In genomic region chr7:8442814-8443304, GRCh38 we compare ENCODE assay signal across 8 cellular contexts. TPM values are rescaled to one million over a fixed set of nuclear protein-coding genes. Genes with fewer than 3 reads are reported as not detected.
A peak's percentile ranks its signal among the peaks of the same experiment; 100 is the strongest.
DNase-seq lines count a peak whose midpoint lies in the region; ATAC-seq and TF ChIP-seq lines count a peak whose summit lies in the region.

No MANE protein-coding gene starts in this region.

- H3K4me3 ChIP-seq in right cardiac atrium (ENCODE audit: low read length), result peak overlapping the region; percentile 3
- peak overlapping the region in 1 of 8 donors; percentile 45 for H3K4me3 ChIP-seq in spleen

- H3K27ac ChIP-seq in right cardiac atrium (ENCODE audit: low read length) (no peak overlapping the region), spleen (no peak overlapping the region)

- intact Hi-C loops in right cardiac atrium (cut with DNase I), result no loop called here
- intact Hi-C loops in spleen (cut with DNase I; ENCODE audit: low total_unique reads), result no loop called here

- H3K9me3 ChIP-seq in right cardiac atrium (ENCODE audit: control insufficient read depth, low read length), result peaks cover 2% of the 10 kb centered on the region
- H3K9me3 ChIP-seq in spleen, result peaks cover 0 to 23% (median 0%) of the 10 kb centered on the region in 8 donors

- ATAC-seq in right cardiac atrium, result peak; percentile 81 to 83

- no peak for TF ChIP-seq POLR2A in spleen (IDR thresholded peaks at IDR 0.05)

- H3K27me3 ChIP-seq in right cardiac atrium (ENCODE audit: control insufficient read depth, insufficient read depth), result peaks cover 2% of the 10 kb centered on the region
- H3K27me3 ChIP-seq in spleen (replicated peaks in 1 of 7), result peaks cover 3 to 92% (median 70%) of the 10 kb centered on the region in 7 donors

- DNase-seq in GM10248 (ENCODE audit: extremely low spot score) (peak; percentile 72), HT1080 (ENCODE audit: low read depth) (peak; percentile 18), right cardiac atrium (peak; percentile 62 to 85 (median 79)), spleen (peak; percentile 75), NCI-H187 treated with DMSO at 0.1 percent for 48 hours (lab: John Stamatoyannopoulos, UW) (no peak), SIG-M5 treated with dmso at 0.1 percent for 504 hours (lab: John Stamatoyannopoulos, UW; ENCODE audit: unreplicated experiment) (no peak), kidney glomerular epithelial cell (lab: John Stamatoyannopoulos, UW) (no peak)
- DNase-seq in activated T-cell treated with anti-CD3 and anti-CD28 coated beads, Interleukin-2, amount 50 U/mL, for 1 hour, result peak; percentile 53

- POLR2A ChIA-PET in GM10248 (lab: Yijun Ruan, JAX), result no interaction called here

- CTCF ChIA-PET in GM10248 (lab: Yijun Ruan, JAX), result no interaction called here

- no peaks in the 10 kb centered on the region for H3K36me3 ChIP-seq in spleen

- 2% methylated on average over 40 of the region's 40 CpGs for WGBS in right cardiac atrium
- 2 to 5% (median 3%) methylated on average over 25 to 40 of the region's 40 CpGs for WGBS in spleen, 5 donors

- H3K4me1 ChIP-seq in right cardiac atrium (ENCODE audit: control insufficient read depth, insufficient read depth, low read length), result no peaks in the 10 kb centered on the region
- H3K4me1 ChIP-seq in spleen, result peaks cover 0 to 16% (median 5%) of the 10 kb centered on the region in 6 donors

- TF ChIP-seq CTCF in GM10248 (IDR thresholded peaks at IDR 0.05; ENCODE audit: control extremely low read depth, extremely low read depth, low read depth, missing control alignments) (no peak), spleen (IDR thresholded peaks at IDR 0.05 in 8 of 11, conservative IDR thresholded peaks at IDR 0.05 in 3 of 11) (no peak)

RNA-seq across cellular contexts. Expression of gene NXPH1, which starts 9.4 kb away (rescaled TPM):
- not detected in 2 replicates for total RNA-seq in HT1080 (2014; rRNA removed; shearing (Covaris generic))
- not detected in 2 replicates for polyA plus RNA-seq in HT1080 (2015; cell fraction: cytosol; rRNA removed)
- not detected in 2 replicates for polyA plus RNA-seq in HT1080 (2015; cell fraction: nucleus; rRNA removed)
- total RNA-seq in right cardiac atrium, result not detected
- polyA plus RNA-seq in right cardiac atrium, result not detected
- total RNA-seq in spleen, result not detected
- polyA plus RNA-seq in spleen, result not detected

Comparison
In these comparisons a context has a peak if more than half of its experiments do, and no peak if none do; other contexts are left out.
1. DNase-seq: peak in GM10248 (single experiment), HT1080 (single experiment), activated T-cell treated with anti-CD3 and anti-CD28 coated beads, Interleukin-2, amount 50 U/mL, for 1 hour (single experiment), right cardiac atrium (3 of 3) and spleen (single experiment); none in NCI-H187 treated with DMSO at 0.1 percent for 48 hours (single experiment), SIG-M5 treated with dmso at 0.1 percent for 504 hours (single experiment) and kidney glomerular epithelial cell (single experiment).